In genomic region chr17:19015428-19015827, GRCh38 we compare ENCODE assay signal across 37 cellular contexts. TPM values are rescaled to one million over a fixed set of nuclear protein-coding genes. Genes with fewer than 3 reads are reported as not detected.
DNase-seq lines count a peak whose midpoint lies in the region; ATAC-seq, FAIRE-seq and TF ChIP-seq lines count a peak whose summit lies in the region.
"Had no signal": no experiment of that assay in that cellular context is flagged by ENCODE, and none has a peak within 500 bp of the region (broad histone marks: within the 10 kb centered on the region; RNA-seq: fewer than 3 reads in every experiment).

No MANE protein-coding gene starts in this region.

- no peak for TF ChIP-seq POLR2A in HepG2 (IDR thresholded peaks at IDR 0.05; ENCODE audit: insufficient read depth in 1 of 2, low read depth in 2 of 2, low read length in 2 of 2)

- H3K4me1 Mint-ChIP-seq in stimulated activated memory B cell treated with anti-CD40 and anti-IgM and Interleukin-4, amounts not matched to agents 10 μg/mL and 1 μg/mL and 100 μg/mL, for 72 hours, result peaks cover 46% of the 10 kb centered on the region
- H3K4me1 Mint-ChIP-seq: central memory CD8-positive, alpha-beta T cell had no signal

- peak overlapping the region; percentile 36 for H3K27ac Mint-ChIP-seq in stimulated activated memory B cell treated with anti-CD40 and anti-IgM and Interleukin-4, amounts not matched to agents 10 μg/mL and 1 μg/mL and 100 μg/mL, for 72 hours
- H3K27ac Mint-ChIP-seq: stimulated activated naive CD8-positive, alpha-beta T cell treated with anti-CD3 and anti-CD28 coated beads, Interleukin-15, Interleukin-2, amounts not matched to agents 100 ng/mL and 50 ng/mL, for 24 hours had no signal

- CTCF ChIA-PET in RWPE1 (lab: Yijun Ruan, JAX) (no interaction called here), HepG2 (lab: Yijun Ruan, JAX; ENCODE audit: low intra/inter-chr PET ratio, low total read pairs) (no interaction called here)

- intact Hi-C loops in Right ventricle myocardium inferior (cut with DNase I) (no loop called here), HepG2 (cut with micrococcal nuclease; ENCODE audit: unreplicated experiment) (no loop called here)

- ATAC-seq in Right ventricle myocardium inferior (no peak), HepG2 (no peak), GM21528 (IDR thresholded peaks at IDR 0.05; ENCODE audit: low FRiP score, unreplicated experiment) (no peak)
- no peak for ATAC-seq in stimulated activated memory B cell treated with anti-CD40 and anti-IgM and Interleukin-4, amounts not matched to agents 10 μg/mL and 1 μg/mL and 100 μg/mL, for 72 hours
- ATAC-seq: activated T-cell treated with anti-CD3 and anti-CD28 coated beads, Interleukin-2, amount 50 U/mL, for 4 hours; GM12878; pancreas had no signal

- FAIRE-seq in HepG2 (lab: Jason Lieb, UNC), result no peak
- FAIRE-seq: GM12878, pancreas had no signal

- H3K36me3 ChIP-seq in right atrium auricular region (no peaks in the 10 kb centered on the region), HepG2 (replicated peaks in 1 of 2; ENCODE audit: control insufficient read depth in 1 of 2, insufficient read depth in 2 of 2, low read length in 2 of 2) (no peaks in the 10 kb centered on the region), SJCRH30 (no peaks in the 10 kb centered on the region)
- H3K36me3 ChIP-seq: esophagus muscularis mucosa, pancreas, thoracic aorta, vagina had no signal

- TF ChIP-seq CTCF in right atrium auricular region (IDR thresholded peaks at IDR 0.05) (no peak), RWPE1 (conservative IDR thresholded peaks at IDR 0.05; ENCODE audit: low read depth) (no peak), HepG2 (CRISPR knock-in tag; IDR thresholded peaks at IDR 0.05) (no peak)

- no TSS peak for BruUV-seq in HepG2 (replicated peaks; lab: Mats Ljungman, UMichigan)

- H3K27me3 ChIP-seq in right atrium auricular region (no peaks in the 10 kb centered on the region), HepG2 (ENCODE audit: control insufficient read depth in 1 of 2, insufficient read depth in 2 of 2, low read length in 2 of 2) (peaks cover 6 to 32% of the 10 kb centered on the region in 2 experiments; a peak in 3 of 5 replicates), SJCRH30 (peaks cover 40% of the 10 kb centered on the region)
- H3K27me3 ChIP-seq: esophagus muscularis mucosa, foreskin keratinocyte, pancreas, vagina had no signal

- TF ChIP-seq EP300 in HepG2 (IDR thresholded peaks at IDR 0.05; ENCODE audit: low read depth in 2 of 2, low read length in 2 of 2), result no peak
- TF ChIP-seq EP300 in HepG2 (CRISPR knock-in tag; IDR thresholded peaks at IDR 0.05; ENCODE audit: borderline replicate concordance), result no peak

- H3K9me3 ChIP-seq in right atrium auricular region (no peaks in the 10 kb centered on the region), HepG2 (ENCODE audit: low read length) (no peaks in the 10 kb centered on the region), SJCRH30 (replicated peaks) (no peaks in the 10 kb centered on the region)
- H3K9me3 ChIP-seq: esophagus muscularis mucosa, pancreas, thoracic aorta, vagina had no signal

- DNase-seq in Right ventricle myocardium inferior (ENCODE audit: missing footprints), result peak; percentile 11
- DNase-seq in right atrium auricular region (ENCODE audit: low spot score), result no peak
- DNase-seq in RWPE1 (ENCODE audit: low spot score), result no peak
- DNase-seq in HepG2 (ENCODE audit: low spot score), result no peak
- no peak for DNase-seq in activated CD4-positive, alpha-beta T cell treated with anti-CD3 and anti-CD28 coated beads, Interleukin-2, amount 50 U/mL, for 4 hours
- DNase-seq in SJCRH30, result no peak
- DNase-seq: activated CD4-positive, alpha-beta T cell treated with anti-CD3 and anti-CD28 coated beads, Interleukin-2, amount 50 U/mL, for 1 hour; activated CD4-positive, CD25-positive, alpha-beta regulatory T cell; activated naive CD4-positive, alpha-beta T cell; activated T-cell treated with anti-CD3 and anti-CD28 coated beads, Interleukin-2, amount 50 U/mL, for 4 hours; dermis blood vessel endothelial cell; DMS153; H9; Karpas-422; kidney glomerular epithelial cell; NCI-H1417 treated with DMSO at 0.1 percent for 48 hours; NCI-H2081 treated with DMSO at 0.1 percent for 48 hours; NCI-H2227 treated with DMSO at 0.1 percent for 48 hours; NCI-H526 treated with DMSO at 0.1 percent for 48 hours; NK-92 treated with Interleukin-12 subunit alpha and Interleukin-12 subunit beta, amount 100 ng/mL, for 24 hours; PC-9; retina; SHP77; SW 1271 had no signal

- no peak overlapping the region for H3K4me3 ChIP-seq in right atrium auricular region
- H3K4me3 ChIP-seq in HepG2 (replicated peaks in 1 of 3; ENCODE audit: insufficient read depth in 1 of 3, low read depth in 2 of 3, low read length in 3 of 3), result no peak overlapping the region; a peak in 1 of 6 replicates
- H3K4me3 ChIP-seq in SJCRH30, result no peak overlapping the region
- H3K4me3 ChIP-seq: esophagus muscularis mucosa, GM12878, pancreas, PC-9, skin epidermis, thoracic aorta, vagina had no signal

- H3K27ac ChIP-seq in right atrium auricular region, result no peak overlapping the region
- peak overlapping the region; percentile 71 for H3K27ac ChIP-seq in RWPE1
- no peak overlapping the region for H3K27ac ChIP-seq in HepG2 (ENCODE audit: extremely low read length, insufficient read depth, low read length)
- H3K27ac ChIP-seq in SJCRH30, result no peak overlapping the region
- H3K27ac ChIP-seq: esophagus muscularis mucosa, foreskin keratinocyte, HL-60, pancreas, PC-9, thoracic aorta had no signal

- H3K4me1 ChIP-seq in right atrium auricular region (no peaks in the 10 kb centered on the region), HepG2 (ENCODE audit: insufficient read depth, low read length) (peaks cover 81% of the 10 kb centered on the region), SJCRH30 (peaks cover 6% of the 10 kb centered on the region; the same call in 1 of the 2 replicates)
- H3K4me1 ChIP-seq: esophagus muscularis mucosa, pancreas had no signal

- H2AFZ ChIP-seq in HepG2 (ENCODE audit: low read length), result no peak overlapping the region
- H2AFZ ChIP-seq: PC-9 had no signal

- no peak for TF ChIP-seq RAD21 in HepG2 (CRISPR knock-in tag; IDR thresholded peaks at IDR 0.05)

- H4K20me1 ChIP-seq in HepG2 (ENCODE audit: insufficient read depth, low read length), result no peaks in the 10 kb centered on the region

- peak overlapping the region; percentile 13; the same call in 1 of the 2 replicates for H3K4me2 ChIP-seq in HepG2 (ENCODE audit: low read depth, low read length)
- H3K4me2 ChIP-seq: PC-9 had no signal

- no peak overlapping the region for H3K4me3 Mint-ChIP-seq in stimulated activated memory B cell treated with anti-CD40 and anti-IgM and Interleukin-4, amounts not matched to agents 10 μg/mL and 1 μg/mL and 100 μg/mL, for 72 hours
- H3K4me3 Mint-ChIP-seq: activated T-cell treated with anti-CD3 and anti-CD28 coated beads, Interleukin-2, amount 50 U/mL, for 4 hours; central memory CD8-positive, alpha-beta T cell; H9; stimulated activated naive CD8-positive, alpha-beta T cell treated with anti-CD3 and anti-CD28 coated beads, Interleukin-15, Interleukin-2, amounts not matched to agents 100 ng/mL and 50 ng/mL, for 24 hours had no signal

- peaks cover 7% of the 10 kb centered on the region for H3K36me3 Mint-ChIP-seq in stimulated activated memory B cell treated with anti-CD40 and anti-IgM and Interleukin-4, amounts not matched to agents 10 μg/mL and 1 μg/mL and 100 μg/mL, for 72 hours

- no peak overlapping the region for H3K9ac ChIP-seq in HepG2 (ENCODE audit: insufficient read depth, low read depth, low read length)

- H3K27me3 Mint-ChIP-seq in stimulated activated memory B cell treated with anti-CD40 and anti-IgM and Interleukin-4, amounts not matched to agents 10 μg/mL and 1 μg/mL and 100 μg/mL, for 72 hours, result no peaks in the 10 kb centered on the region
- H3K27me3 Mint-ChIP-seq: stimulated activated naive CD8-positive, alpha-beta T cell treated with anti-CD3 and anti-CD28 coated beads, Interleukin-15, Interleukin-2, amounts not matched to agents 100 ng/mL and 50 ng/mL, for 24 hours had no signal

- POLR2A ChIA-PET in RWPE1 (lab: Yijun Ruan, JAX; ENCODE audit: low non-redundant PET), result interaction anchor here (0.6 kb wide), 1 partner anchor 10 kb away, joined by 7 read pairs; no protein-coding TSS in a partner anchor
- POLR2A ChIA-PET in HepG2 (lab: Yijun Ruan, JAX), result interaction anchor here (1.2 to 2.6 kb wide), 3 partner anchors 8 to 11 kb away, joined by 4 to 10 read pairs (median 5); partner anchors contain the start of gene FAM83G

- H3K79me2 ChIP-seq in HepG2 (ENCODE audit: insufficient read depth, low read length), result no peaks in the 10 kb centered on the region

- in situ Hi-C loops in HepG2 (cut with HindIII; ENCODE audit: extremely low pct_ligation_motif_present, low pct_unique_long_range_greater_than_20kb), result no loop called here

- WGBS in HepG2 (ENCODE audit: low lambda C conversion rate), result 15% methylated on average over 7 of the region's 7 CpGs

- no peaks in the 10 kb centered on the region for H3K9me3 Mint-ChIP-seq in stimulated activated memory B cell treated with anti-CD40 and anti-IgM and Interleukin-4, amounts not matched to agents 10 μg/mL and 1 μg/mL and 100 μg/mL, for 72 hours
- H3K9me3 Mint-ChIP-seq: activated T-cell treated with anti-CD3 and anti-CD28 coated beads, Interleukin-2, amount 50 U/mL, for 4 hours; central memory CD8-positive, alpha-beta T cell; H9; stimulated activated naive CD8-positive, alpha-beta T cell treated with anti-CD3 and anti-CD28 coated beads, Interleukin-15, Interleukin-2, amounts not matched to agents 100 ng/mL and 50 ng/mL, for 24 hours had no signal

RNA-seq across cellular contexts. Expression of gene FAM83G, which starts 10.9 kb away (rescaled TPM):
- 2.7 TPM for total RNA-seq in Right ventricle myocardium inferior
- 10 to 100 TPM; 14.0 to 50.9 TPM for total RNA-seq in right atrium auricular region
- total RNA-seq in HepG2 (2016; rRNA removed; fragmentation: Illumina TruSeq; extraction: Trizol), result 14.0 and 18.6 TPM in 2 replicates
- total RNA-seq in HepG2 (2016; cell fraction: cytosol; rRNA removed; fragmentation: Illumina TruSeq; extraction: Trizol; ENCODE audit: low read depth), result 3.1 and 3.2 TPM in 2 replicates
- total RNA-seq in HepG2 (2016; cell fraction: insoluble cytoplasmic fraction; rRNA removed; fragmentation: Illumina TruSeq; extraction: Trizol), result 11.3 and 19.1 TPM in 2 replicates
- 8.0 and 8.1 TPM in 2 replicates for total RNA-seq in HepG2 (2016; cell fraction: membrane; rRNA removed; fragmentation: Illumina TruSeq; extraction: Trizol)
- total RNA-seq in HepG2 (2016; cell fraction: nucleus; rRNA removed; fragmentation: Illumina TruSeq; extraction: Trizol), result 19.9 and 21.9 TPM in 2 replicates
- polyA plus RNA-seq in HepG2 (2011; rRNA removed), result 13.7 and 21.2 TPM in 2 replicates
- 9.8 and 12.5 TPM in 2 replicates for polyA plus RNA-seq in HepG2 (2011; cell fraction: cytosol; rRNA removed)
- 62.7 and 63.6 TPM in 2 replicates for polyA plus RNA-seq in HepG2 (2011; cell fraction: nucleus; rRNA removed)
- polyA plus RNA-seq in HepG2 (2012), result 9.6 and 14.4 TPM in 2 replicates
- 1.4 and 1.5 TPM in 2 replicates for polyA plus RNA-seq in HepG2 (2016; cell fraction: cytosol; fragmentation: Illumina TruSeq; extraction: Trizol; ENCODE audit: low read depth)
- polyA plus RNA-seq in HepG2 (2016; cell fraction: insoluble cytoplasmic fraction; fragmentation: Illumina TruSeq; extraction: Trizol; ENCODE audit: low read depth), result 10.4 and 12.3 TPM in 2 replicates
- 4.1 and 4.4 TPM in 2 replicates for polyA plus RNA-seq in HepG2 (2016; cell fraction: membrane; fragmentation: Illumina TruSeq; extraction: Trizol; ENCODE audit: low read depth)
- 43.0 and 45.0 TPM in 2 replicates for polyA plus RNA-seq in HepG2 (2016; cell fraction: nucleus; fragmentation: Illumina TruSeq; extraction: Trizol; ENCODE audit: insufficient read depth, low read depth)
- polyA minus RNA-seq in HepG2 (2011; rRNA and poly(A)+ RNA removed; ENCODE audit: low replicate concordance), result 18.2 and 34.3 TPM in 2 replicates
- polyA minus RNA-seq in HepG2 (2011; cell fraction: cytosol; rRNA and poly(A)+ RNA removed), result 14.7 and 14.9 TPM in 2 replicates
- polyA minus RNA-seq in HepG2 (2011; cell fraction: nucleus; rRNA and poly(A)+ RNA removed), result 24.2 and 25.2 TPM in 2 replicates
- 2.1 TPM in 2 replicates for total RNA-seq in SJCRH30 (2014; rRNA removed; shearing (Covaris generic))
- polyA plus RNA-seq: neural cell had no signal

RNA-seq across cellular contexts. Expression of gene GRAP, which starts 31.3 kb away (rescaled TPM):
- total RNA-seq in Right ventricle myocardium inferior (2.0 TPM), right atrium auricular region (1 to 10 TPM; 2.5 to 5.6 TPM), HepG2 (2016; rRNA removed; fragmentation: Illumina TruSeq; extraction: Trizol) (0.77 and 0.90 TPM in 2 replicates)
- 0.10 and 0.35 TPM in 2 replicates for total RNA-seq in HepG2 (2016; cell fraction: cytosol; rRNA removed; fragmentation: Illumina TruSeq; extraction: Trizol; ENCODE audit: low read depth)
- 0.76 and 1.1 TPM in 2 replicates for total RNA-seq in HepG2 (2016; cell fraction: insoluble cytoplasmic fraction; rRNA removed; fragmentation: Illumina TruSeq; extraction: Trizol)
- 0.31 and 0.69 TPM in 2 replicates for total RNA-seq in HepG2 (2016; cell fraction: membrane; rRNA removed; fragmentation: Illumina TruSeq; extraction: Trizol)
- total RNA-seq in HepG2 (2016; cell fraction: nucleus; rRNA removed; fragmentation: Illumina TruSeq; extraction: Trizol), result 0.31 and 0.60 TPM in 2 replicates
- polyA plus RNA-seq in HepG2 (2011; rRNA removed), result 1.6 and 1.7 TPM in 2 replicates
- polyA plus RNA-seq in HepG2 (2011; cell fraction: cytosol; rRNA removed), result 0.79 and 2.2 TPM in 2 replicates
- polyA plus RNA-seq in HepG2 (2011; cell fraction: nucleus; rRNA removed), result 1.8 and 2.6 TPM in 2 replicates
- polyA plus RNA-seq in HepG2 (2012), result 0.37 and 0.85 TPM in 2 replicates
- polyA plus RNA-seq in HepG2 (2016; cell fraction: cytosol; fragmentation: Illumina TruSeq; extraction: Trizol; ENCODE audit: low read depth), result 0.12 and 0.14 TPM in 2 replicates
- polyA plus RNA-seq in HepG2 (2016; cell fraction: insoluble cytoplasmic fraction; fragmentation: Illumina TruSeq; extraction: Trizol; ENCODE audit: low read depth), result 0.44 and 0.88 TPM in 2 replicates
- 0.29 and 0.35 TPM in 2 replicates for polyA plus RNA-seq in HepG2 (2016; cell fraction: membrane; fragmentation: Illumina TruSeq; extraction: Trizol; ENCODE audit: low read depth)
- polyA plus RNA-seq in HepG2 (2016; cell fraction: nucleus; fragmentation: Illumina TruSeq; extraction: Trizol; ENCODE audit: insufficient read depth, low read depth), result 1.00 and 1.2 TPM in 2 replicates
- polyA minus RNA-seq in HepG2 (2011; rRNA and poly(A)+ RNA removed; ENCODE audit: low replicate concordance), result 0.16 and 2.7 TPM in 2 replicates
- polyA minus RNA-seq in HepG2 (2011; cell fraction: cytosol; rRNA and poly(A)+ RNA removed), result 0.49 and 0.79 TPM in 2 replicates
- polyA minus RNA-seq in HepG2 (2011; cell fraction: nucleus; rRNA and poly(A)+ RNA removed), result 0.75 and 0.90 TPM in 2 replicates
- 0.63 and 0.69 TPM in 2 replicates for total RNA-seq in SJCRH30 (2014; rRNA removed; shearing (Covaris generic))
